Comparison of ENCODE assay signal across 22 cellular contexts in the genomic region with DNA sequence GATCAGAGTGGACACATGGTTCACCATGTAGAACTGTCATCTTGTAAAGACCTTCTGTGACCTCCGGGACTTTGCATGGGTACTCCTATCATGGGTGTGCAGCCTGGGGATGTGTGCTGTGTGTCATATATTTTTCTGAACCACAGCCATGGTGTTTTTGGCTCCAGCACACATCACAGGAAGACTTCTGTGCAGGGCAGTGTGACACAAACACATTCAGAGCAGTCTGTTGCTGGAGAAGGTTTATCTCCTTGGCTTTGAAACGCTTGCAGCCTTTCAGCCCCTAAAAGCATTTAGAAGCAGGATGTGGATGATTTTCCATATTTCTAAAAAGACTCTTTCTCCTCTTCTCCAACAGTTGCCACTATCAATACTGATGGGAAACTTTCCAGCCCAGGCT.
"Had no signal": no experiment of that assay in that cellular context is flagged by ENCODE, and none has a peak within 500 bp of the region (broad histone marks: within the 10 kb centered on the region; RNA-seq: fewer than 3 reads in every experiment).

No MANE protein-coding gene starts in this region.

- DNase-seq: cerebellar nuclear complex; colonic mucosa; cortex of kidney; effector CD8-positive, alpha-beta T cell; effector memory CD8-positive, alpha-beta T cell; erythroblast; esophagus squamous epithelium; foreskin melanocyte; gastrocnemius medialis; hypothalamus; immature natural killer cell; kidney; lower lobe of right lung had no signal

- H3K9me3 ChIP-seq: colonic mucosa, esophagus squamous epithelium, gastrocnemius medialis, heart left ventricle, left lung, lower lobe of right lung, mucosa of descending colon had no signal

- H3K4me3 Mint-ChIP-seq: dendritic cell treated with granulocyte-macrophage colony-stimulating factor and Interleukin-4, amounts not matched to agents 40 ng/mL and 50 ng/mL, for 4 days; effector memory CD8-positive, alpha-beta T cell; endodermal cell; immature natural killer cell; mesothelial cell of epicardium had no signal

- FAIRE-seq: endometrium, kidney had no signal

- H3K36me3 Mint-ChIP-seq: immature natural killer cell, mesothelial cell of epicardium had no signal

- H3K4me1 ChIP-seq: colonic mucosa, gastrocnemius medialis had no signal

- H3K36me3 ChIP-seq: colonic mucosa, esophagus squamous epithelium, gastrocnemius medialis, heart left ventricle, left lung, lower lobe of right lung had no signal

- H3K4me1 Mint-ChIP-seq: immature natural killer cell had no signal

- H3K27me3 ChIP-seq: colonic mucosa, gastrocnemius medialis, heart left ventricle, hepatocyte, left lung had no signal

- H3K27me3 Mint-ChIP-seq: effector memory CD8-positive, alpha-beta T cell had no signal

- H3K27ac ChIP-seq: colonic mucosa, epithelial cell of prostate, esophagus squamous epithelium, gastrocnemius medialis, hepatocyte, left lung, lower lobe of right lung had no signal

- H3K9me3 Mint-ChIP-seq: dendritic cell treated with granulocyte-macrophage colony-stimulating factor and Interleukin-4, amounts not matched to agents 40 ng/mL and 50 ng/mL, for 4 days; endodermal cell; mesothelial cell of epicardium had no signal

- H3K4me3 ChIP-seq: colonic mucosa, esophagus squamous epithelium, gastrocnemius medialis, heart left ventricle, hepatocyte, left lung, lower lobe of right lung, mucosa of descending colon had no signal

- ATAC-seq: effector memory CD8-positive, alpha-beta T cell had no signal

- H3K27ac Mint-ChIP-seq: dendritic cell treated with granulocyte-macrophage colony-stimulating factor and Interleukin-4, amounts not matched to agents 40 ng/mL and 50 ng/mL, for 4 days; effector memory CD8-positive, alpha-beta T cell; endodermal cell; immature natural killer cell; mesothelial cell of epicardium had no signal
